Comparison of ENCODE assay signal across 12 cellular contexts in genomic region chr2:234373060-234373459, GRCh38.
A peak's percentile ranks its signal among the peaks of the same experiment; 100 is the strongest.
DNase-seq lines count a peak whose midpoint lies in the region; ATAC-seq and TF ChIP-seq lines count a peak whose summit lies in the region.
"Had no signal": no experiment of that assay in that cellular context is flagged by ENCODE, and none has a peak within 500 bp of the region (broad histone marks: within the 10 kb centered on the region; RNA-seq: fewer than 3 reads in every experiment).

No MANE protein-coding gene starts in this region.

- intact Hi-C loops in Calu3 (cut with micrococcal nuclease; ENCODE audit: unreplicated experiment) (no loop called here), Panc1 (cut with micrococcal nuclease; ENCODE audit: unreplicated experiment) (no loop called here)

- H3K9ac ChIP-seq in neural progenitor cell: no peak overlapping the region

- TF ChIP-seq CTCF in Calu3 (IDR thresholded peaks at IDR 0.05; ENCODE audit: unreplicated experiment): no peak
- TF ChIP-seq CTCF in Panc1 (IDR thresholded peaks at IDR 0.05): no peak
- TF ChIP-seq CTCF in neural progenitor cell (IDR thresholded peaks at IDR 0.05): no peak

- H3K27ac ChIP-seq in Panc1 (ENCODE audit: low read length) (peak overlapping the region; percentile 100), neural progenitor cell (no peak overlapping the region)

- H3K27ac Mint-ChIP-seq in Calu3 (ENCODE audit: unreplicated experiment) (no peak overlapping the region), neural progenitor cell (peak overlapping the region; percentile 22)
- peak overlapping the region; percentile 88 for H3K27ac Mint-ChIP-seq in activated naive CD8-positive, alpha-beta T cell treated with anti-CD3 and anti-CD28 coated beads, Interleukin-2, amount 50 U/mL, for 24 hours

- peaks cover 29% of the 10 kb centered on the region for H3K4me1 Mint-ChIP-seq in Calu3 (ENCODE audit: low read depth, unreplicated experiment)
- peaks cover 74% of the 10 kb centered on the region for H3K4me1 Mint-ChIP-seq in activated naive CD8-positive, alpha-beta T cell treated with anti-CD3 and anti-CD28 coated beads, Interleukin-2, amount 50 U/mL, for 24 hours
- peaks cover 53% of the 10 kb centered on the region for H3K4me1 Mint-ChIP-seq in neural progenitor cell

- H3K4me3 Mint-ChIP-seq in Calu3 (ENCODE audit: low read depth, unreplicated experiment): no peak overlapping the region
- peak overlapping the region; percentile 56 for H3K4me3 Mint-ChIP-seq in activated naive CD8-positive, alpha-beta T cell treated with anti-CD3 and anti-CD28 coated beads, Interleukin-2, amount 50 U/mL, for 24 hours
- H3K4me3 Mint-ChIP-seq in neural progenitor cell: no peak overlapping the region

- no peak for ATAC-seq in Panc1
- ATAC-seq in activated naive CD8-positive, alpha-beta T cell treated with anti-CD3 and anti-CD28 coated beads, Interleukin-2, amount 50 U/mL, for 24 hours: peak; percentile 24
- ATAC-seq in HG02571 (IDR thresholded peaks at IDR 0.05; ENCODE audit: unreplicated experiment): no peak

- in situ Hi-C loops in Panc1 (cut with HindIII; ENCODE audit: low pct_unique_long_range_greater_than_20kb, low sequenced_read_pairs): no loop called here

- DNase-seq in Calu3 (peak; percentile 15), Panc1 (ENCODE audit: low read depth, low spot score) (no peak), neural progenitor cell (ENCODE audit: low spot score) (no peak), medulla oblongata (ENCODE audit: extremely low spot score) (no peak), HuH-7 (ENCODE audit: low spot score) (no peak)
- DNase-seq in activated naive CD8-positive, alpha-beta T cell treated with anti-CD3 and anti-CD28 coated beads, Interleukin-2, amount 50 U/mL, for 24 hours: peak; percentile 36
- DNase-seq: central memory CD4-positive, alpha-beta T cell; GDM1; NCI-H2029 treated with DMSO at 0.1 percent for 48 hours; NCI-H82 had no signal

- no peaks in the 10 kb centered on the region for H3K27me3 ChIP-seq in Panc1 (ENCODE audit: control insufficient read depth, insufficient read depth, low read length)
- no peaks in the 10 kb centered on the region for H3K27me3 ChIP-seq in neural progenitor cell

- H3K9me3 ChIP-seq in Panc1 (ENCODE audit: control insufficient read depth, insufficient read depth, low read depth, low read length) (no peaks in the 10 kb centered on the region), neural progenitor cell (ENCODE audit: low read depth) (no peaks in the 10 kb centered on the region)

- H3K27me3 Mint-ChIP-seq in Calu3 (ENCODE audit: unreplicated experiment) (no peaks in the 10 kb centered on the region), neural progenitor cell (ENCODE audit: insufficient read depth, low read depth) (peaks cover 26% of the 10 kb centered on the region)
- no peaks in the 10 kb centered on the region for H3K27me3 Mint-ChIP-seq in activated naive CD8-positive, alpha-beta T cell treated with anti-CD3 and anti-CD28 coated beads, Interleukin-2, amount 50 U/mL, for 24 hours

- no TSS peak for BruUV-seq in Calu3 (replicated peaks; lab: Mats Ljungman, UMichigan)
- BruUV-seq in Panc1 (replicated peaks; lab: Mats Ljungman, UMichigan): no TSS peak

- no peaks in the 10 kb centered on the region for H3K9me3 Mint-ChIP-seq in Calu3 (ENCODE audit: low read depth, unreplicated experiment)
- H3K9me3 Mint-ChIP-seq in activated naive CD8-positive, alpha-beta T cell treated with anti-CD3 and anti-CD28 coated beads, Interleukin-2, amount 50 U/mL, for 24 hours: no peaks in the 10 kb centered on the region
- peaks cover 18% of the 10 kb centered on the region for H3K9me3 Mint-ChIP-seq in neural progenitor cell

- H3K79me2 ChIP-seq in neural progenitor cell (ENCODE audit: low read depth): no peaks in the 10 kb centered on the region

- H2AFZ ChIP-seq in neural progenitor cell (replicated peaks): peak overlapping the region; percentile 23

- H3K36me3 Mint-ChIP-seq in Calu3 (ENCODE audit: insufficient read depth, unreplicated experiment) (no peaks in the 10 kb centered on the region), neural progenitor cell (peaks cover 2% of the 10 kb centered on the region)
- H3K36me3 Mint-ChIP-seq in activated naive CD8-positive, alpha-beta T cell treated with anti-CD3 and anti-CD28 coated beads, Interleukin-2, amount 50 U/mL, for 24 hours (ENCODE audit: low read depth): no peaks in the 10 kb centered on the region
- H3K36me3 Mint-ChIP-seq: CD14-positive monocyte had no signal

- H3F3A ChIP-seq in neural progenitor cell (ENCODE audit: low read depth): peaks cover 14% of the 10 kb centered on the region

- H3K4me1 ChIP-seq in Panc1 (ENCODE audit: control insufficient read depth, insufficient read depth, low read length) (peaks cover 54% of the 10 kb centered on the region), neural progenitor cell (peaks cover 43% of the 10 kb centered on the region)

- H3K4me3 ChIP-seq in Panc1 (ENCODE audit: low read depth in 2 of 2, low read length in 2 of 2) (no peak overlapping the region), neural progenitor cell (no peak overlapping the region)

- CTCF ChIA-PET in Calu3 (lab: Charles Lee) (no interaction called here), Panc1 (lab: Charles Lee) (no interaction called here)

- no peak overlapping the region for H3K4me2 ChIP-seq in neural progenitor cell

- no peaks in the 10 kb centered on the region for H4K20me1 ChIP-seq in neural progenitor cell (ENCODE audit: low read depth)

- H3K36me3 ChIP-seq in Panc1 (ENCODE audit: control insufficient read depth, insufficient read depth, low read length): no peaks in the 10 kb centered on the region
- H3K36me3 ChIP-seq in neural progenitor cell: no peaks in the 10 kb centered on the region

- POLR2A ChIA-PET in Panc1 (lab: Charles Lee): no interaction called here

Comparison
In these comparisons a context has a peak if more than half of its experiments do, and no peak if none do; other contexts are left out.
1. DNase-seq: peak in Calu3 (single experiment) and activated naive CD8-positive, alpha-beta T cell treated with anti-CD3 and anti-CD28 coated beads, Interleukin-2, amount 50 U/mL, for 24 hours (single experiment); none in Panc1 (single experiment), neural progenitor cell (single experiment), medulla oblongata (single experiment) and HuH-7 (single experiment).